ENCODE assay signal across 14 cellular contexts in genomic region chr18:58337688-58338087, GRCh38.
DNase-seq lines count a peak whose midpoint lies in the region; ATAC-seq, FAIRE-seq and TF ChIP-seq lines count a peak whose summit lies in the region.
"Had no signal": no experiment of that assay in that cellular context is flagged by ENCODE, and none has a peak within 500 bp of the region (broad histone marks: within the 10 kb centered on the region; RNA-seq: fewer than 3 reads in every experiment).

No MANE protein-coding gene starts in this region.

- H3K4me1 ChIP-seq in GM12878 (ENCODE audit: control insufficient read depth, insufficient read depth, low read length) = no peaks in the 10 kb centered on the region
- peaks cover 0 to 20% of the 10 kb centered on the region in 2 donors for H3K4me1 ChIP-seq in right atrium auricular region
- peaks cover 26 to 33% of the 10 kb centered on the region in 2 donors for H3K4me1 ChIP-seq in gastrocnemius medialis
- H3K4me1 ChIP-seq: breast epithelium, right lobe of liver had no signal

- no peak overlapping the region for H3K4me2 ChIP-seq in GM12878 (ENCODE audit: control insufficient read depth, insufficient read depth)

- H3K36me3 ChIP-seq in GM12878 (ENCODE audit: control insufficient read depth in 2 of 2, insufficient read depth in 2 of 2, low read length in 1 of 2) (no peaks in the 10 kb centered on the region; a peak in 2 of 4 replicates), right atrium auricular region (no peaks in the 10 kb centered on the region), gastrocnemius medialis (no peaks in the 10 kb centered on the region)
- H3K36me3 ChIP-seq: breast epithelium had no signal

- H3K79me2 ChIP-seq in GM12878 (ENCODE audit: control insufficient read depth, insufficient read depth, low read length) = no peaks in the 10 kb centered on the region

- CTCF ChIA-PET in GM12878 (lab: Yijun Ruan, JAX) = no interaction called here

- SMC1A ChIA-PET in GM12878 (lab: Charles Lee; ENCODE audit: uncharacterized antibody, unreplicated experiment) = interaction anchor here (0.5 kb wide), 1 partner anchor 141 kb away, joined by 3 read pairs; no protein-coding TSS in a partner anchor

- FAIRE-seq in GM12878 (lab: Jason Lieb, UNC) = no peak

- TF ChIP-seq CTCF in GM12878 (IDR thresholded peaks at IDR 0.05 in 2 of 3, conservative IDR thresholded peaks at IDR 0.05 in 1 of 3; ENCODE audit: control insufficient read depth in 2 of 3, extremely low read depth in 1 of 3, insufficient read depth in 1 of 3, low read depth in 3 of 3, low read length in 3 of 3) (no peak), right atrium auricular region (IDR thresholded peaks at IDR 0.05) (no peak), gastrocnemius medialis (IDR thresholded peaks at IDR 0.05 in 4 of 5, conservative IDR thresholded peaks at IDR 0.05 in 1 of 5) (no peak)

- no peaks in the 10 kb centered on the region for H3K9me3 ChIP-seq in GM12878 (replicated peaks; ENCODE audit: control insufficient read depth, insufficient read depth, low read length)
- H3K9me3 ChIP-seq in right atrium auricular region = no peaks in the 10 kb centered on the region
- H3K9me3 ChIP-seq in gastrocnemius medialis = no peaks in the 10 kb centered on the region
- H3K9me3 ChIP-seq: breast epithelium, right lobe of liver had no signal

- H3K9ac ChIP-seq in GM12878 (ENCODE audit: control insufficient read depth, insufficient read depth, low read length) = no peak overlapping the region

- H3K27ac ChIP-seq in GM12878 (ENCODE audit: control insufficient read depth, insufficient read depth) (no peak overlapping the region), right atrium auricular region (peak overlapping the region; percentile 28 to 68), gastrocnemius medialis (peak overlapping the region; percentile 53 to 70 (median 57))
- H3K27ac ChIP-seq: right lobe of liver had no signal

- TF ChIP-seq POLR2A in GM12878 (IDR thresholded peaks at IDR 0.05; ENCODE audit: low read depth, low read length) (no peak), gastrocnemius medialis (IDR thresholded peaks at IDR 0.05) (no peak)

- POLR2A ChIA-PET in GM12878 (lab: Charles Lee) = interaction anchor here (0.5 kb wide), 1 partner anchor 216 kb away, joined by 3 read pairs; no protein-coding TSS in a partner anchor

- ATAC-seq in GM12878 = no peak
- ATAC-seq in gastrocnemius medialis = peak; percentile 51 to 62
- ATAC-seq in GM21528 (IDR thresholded peaks at IDR 0.05; ENCODE audit: low FRiP score, unreplicated experiment) = no peak
- ATAC-seq: activated T-cell treated with anti-CD3 and anti-CD28 coated beads, Interleukin-2, amount 50 U/mL, for 72 hours had no signal

- no peaks in the 10 kb centered on the region for H3K27me3 ChIP-seq in GM12878 (replicated peaks in 1 of 2; ENCODE audit: control insufficient read depth in 2 of 2, insufficient read depth in 2 of 2, low read length in 1 of 2)
- no peaks in the 10 kb centered on the region for H3K27me3 ChIP-seq in right atrium auricular region
- H3K27me3 ChIP-seq in gastrocnemius medialis = no peaks in the 10 kb centered on the region
- H3K27me3 ChIP-seq: breast epithelium, right lobe of liver had no signal

- WGBS in GM12878 (ENCODE audit: insufficient coverage, insufficient replicate concordance, low lambda C conversion rate, missing lambda C conversion rate) = 57% methylated on average over 5 of the region's 5 CpGs

- no TSS peak for BruUV-seq in GM12878 (replicated peaks; lab: Mats Ljungman, UMichigan)

- RAD21 ChIA-PET in GM12878 (lab: Charles Lee; ENCODE audit: unreplicated experiment) = no interaction called here

- TF ChIP-seq RAD21 in GM12878 (IDR thresholded peaks at IDR 0.05; ENCODE audit: insufficient read depth, low read depth, low read length) = no peak

- TF ChIP-seq EP300 in GM12878 (IDR thresholded peaks at IDR 0.05; ENCODE audit: borderline replicate concordance in 1 of 2, control insufficient read depth in 1 of 2, low read depth in 2 of 2, low read length in 2 of 2) = no peak

- H2AFZ ChIP-seq in GM12878 (ENCODE audit: control insufficient read depth, low read depth, low read length) = no peak overlapping the region

- DNase-seq in M059J (ENCODE audit: low read depth) (peak; percentile 58), GM12878 (ENCODE audit: low read depth, low spot score) (no peak), right atrium auricular region (ENCODE audit: low spot score) (no peak), gastrocnemius medialis (no peak), GOT3 (lab: John Stamatoyannopoulos, UW) (no peak), hypothalamus (lab: John Stamatoyannopoulos, UW) (no peak)
- no peak for DNase-seq in activated CD4-positive, CD25-positive, alpha-beta regulatory T cell treated with anti-CD3 and anti-CD28 coated beads, Interleukin-2, amount 50 U/mL, for 72 hours
- DNase-seq: activated T-cell treated with anti-CD3 and anti-CD28 coated beads, Interleukin-2, amount 50 U/mL, for 72 hours; C1 segment of cervical spinal cord; NCI-H187 treated with DMSO at 0.1 percent for 48 hours; right lobe of liver; T-helper 1 cell had no signal

- no peak overlapping the region for H3K4me3 ChIP-seq in GM12878
- H3K4me3 ChIP-seq in right atrium auricular region = no peak overlapping the region
- H3K4me3 ChIP-seq in gastrocnemius medialis = no peak overlapping the region
- H3K4me3 ChIP-seq: breast epithelium, right lobe of liver had no signal

- no peaks in the 10 kb centered on the region for H4K20me1 ChIP-seq in GM12878 (ENCODE audit: control insufficient read depth, insufficient read depth)

- in situ Hi-C loops in GM12878 (cut with MboI) = no loop called here
- in situ Hi-C loops in gastrocnemius medialis (cut with MboI; ENCODE audit: low sequenced_read_pairs in 4 of 4) = loop anchor here in 2 of 4 donors (25.0 kb wide), 2 partner anchors 150 to 300 kb away; partner anchors contain the start of gene NEDD4L (in 1 of the 2)

- intact Hi-C loops in GM12878 (cut with micrococcal nuclease; ENCODE audit: unreplicated experiment) = no loop called here
- intact Hi-C loops in gastrocnemius medialis (cut with DNase I; ENCODE audit: low total_unique reads) = no loop called here

TF ChIP-seq in GM12878, 131 proteins besides CTCF, POLR2A, EP300 and RAD21:
- peak; percentile 29; the same call in 1 of the 2 replicates for TF ChIP-seq RUNX3 (IDR thresholded peaks at IDR 0.05; ENCODE audit: low read length)
- TF ChIP-seq NFIC (IDR thresholded peaks at IDR 0.05; ENCODE audit: low read depth, low read length) = no peak

Comparison
In these comparisons a context has a peak if more than half of its experiments do, and no peak if none do; other contexts are left out.
1. ATAC-seq: peak in gastrocnemius medialis (2 of 2); none in GM12878 (single experiment) and GM21528 (single experiment).